Comparison of ENCODE assay signal across 15 cellular contexts in genomic region chr7:75646551-75647102, GRCh38.
"Had no signal": no experiment of that assay in that cellular context is flagged by ENCODE, and none has a peak within 500 bp of the region (broad histone marks: within the 10 kb centered on the region; RNA-seq: fewer than 3 reads in every experiment).

No MANE protein-coding gene starts in this region.

- H3K4me2 ChIP-seq: hepatocyte had no signal

- H2AFZ ChIP-seq: hepatocyte had no signal

- H3K9me3 Mint-ChIP-seq: activated CD4-positive, alpha-beta T cell treated with anti-CD3 and anti-CD28 coated beads, Interleukin-2, amount 10 ng/mL, durations not matched to agents 7 days and 5 days had no signal

- FAIRE-seq: kidney had no signal

- H3K27me3 ChIP-seq: body of pancreas, esophagus muscularis mucosa, hepatocyte, spleen, stomach had no signal

- H3K79me2 ChIP-seq: hepatocyte had no signal

- H3K9me3 ChIP-seq: body of pancreas, esophagus muscularis mucosa had no signal

- H3K27ac Mint-ChIP-seq: activated CD4-positive, alpha-beta T cell treated with anti-CD3 and anti-CD28 coated beads, Interleukin-2, amount 10 ng/mL, durations not matched to agents 7 days and 5 days; activated naive CD8-positive, alpha-beta T cell treated with anti-CD3 and anti-CD28 coated beads for 36 hours; nephron progenitor cell had no signal

- H3K27ac ChIP-seq: body of pancreas, coronary artery, esophagus muscularis mucosa, hepatocyte, psoas muscle, spleen, stomach had no signal

- H3K36me3 Mint-ChIP-seq: activated naive CD8-positive, alpha-beta T cell treated with anti-CD3 and anti-CD28 coated beads for 36 hours had no signal

- H3K4me3 ChIP-seq: body of pancreas, coronary artery, esophagus muscularis mucosa, hepatocyte, psoas muscle, spleen, stomach had no signal

- DNase-seq: activated CD4-positive, alpha-beta T cell treated with anti-CD3 and anti-CD28 coated beads, Interleukin-2, amount 10 ng/mL, durations not matched to agents 7 days and 5 days; activated CD8-positive, alpha-beta memory T cell treated with anti-CD3 and anti-CD28 coated beads for 24 hours; activated naive CD8-positive, alpha-beta T cell treated with anti-CD3 and anti-CD28 coated beads for 36 hours; amygdala; body of pancreas; central memory CD4-positive, alpha-beta T cell; nephron progenitor cell; psoas muscle; spleen; stomach had no signal

- H3K4me3 Mint-ChIP-seq: activated CD4-positive, alpha-beta T cell treated with anti-CD3 and anti-CD28 coated beads, Interleukin-2, amount 10 ng/mL, durations not matched to agents 7 days and 5 days; activated naive CD8-positive, alpha-beta T cell treated with anti-CD3 and anti-CD28 coated beads for 36 hours; nephron progenitor cell had no signal

- H3K36me3 ChIP-seq: spleen, stomach had no signal

- H3K27me3 Mint-ChIP-seq: activated naive CD8-positive, alpha-beta T cell treated with anti-CD3 and anti-CD28 coated beads for 36 hours had no signal

- ATAC-seq: body of pancreas, psoas muscle, sciatic nerve had no signal
